9 cellular contexts compared by ENCODE assay signal in genomic region chr4:123477804-123478209, GRCh38.
DNase-seq lines count a peak whose midpoint lies in the region; ATAC-seq and TF ChIP-seq lines count a peak whose summit lies in the region.
"Had no signal": no experiment of that assay in that cellular context is flagged by ENCODE, and none has a peak within 500 bp of the region (broad histone marks: within the 10 kb centered on the region; RNA-seq: fewer than 3 reads in every experiment).

No MANE protein-coding gene starts in this region.

- H3K4me1 ChIP-seq in gastrocnemius medialis = peaks cover 0 to 4% of the 10 kb centered on the region in 2 donors

- no peak overlapping the region for H3K4me3 Mint-ChIP-seq in nephron progenitor cell

- H3K27me3 ChIP-seq in gastrocnemius medialis (no peaks in the 10 kb centered on the region), MG63 (no peaks in the 10 kb centered on the region)

- in situ Hi-C loops in gastrocnemius medialis (cut with MboI; ENCODE audit: low sequenced_read_pairs in 4 of 4) = no loop called here

- no peaks in the 10 kb centered on the region for H3K27me3 Mint-ChIP-seq in nephron progenitor cell (ENCODE audit: low read depth, poor library complexity)

- TF ChIP-seq POLR2A in gastrocnemius medialis (IDR thresholded peaks at IDR 0.05) = no peak

- peaks cover 43% of the 10 kb centered on the region for H3K4me1 Mint-ChIP-seq in nephron progenitor cell

- peak overlapping the region in 1 of 2 donors; percentile 36 for H3K27ac Mint-ChIP-seq in activated naive CD4-positive, alpha-beta T cell treated with anti-CD3 and anti-CD28 coated beads, Interleukin-2, amount 50 U/mL, for 72 hours
- peak overlapping the region; percentile 77 for H3K27ac Mint-ChIP-seq in nephron progenitor cell

- peak; percentile 12 for DNase-seq in NCI-H146 treated with DMSO at 0.1 percent for 48 hours (lab: John Stamatoyannopoulos, UW; ENCODE audit: unreplicated experiment)
- peak; percentile 22 to 71 for DNase-seq in activated naive CD4-positive, alpha-beta T cell treated with anti-CD3 and anti-CD28 coated beads, Interleukin-2, amount 50 U/mL, for 72 hours (ENCODE audit: low spot score in 2 of 2)
- no peak for DNase-seq in nephron progenitor cell
- DNase-seq in gastrocnemius medialis = no peak
- DNase-seq in NCI-H526 (lab: John Stamatoyannopoulos, UW) = no peak
- no peak for DNase-seq in MG63
- DNase-seq in SKM-1 (lab: John Stamatoyannopoulos, UW; ENCODE audit: unreplicated experiment) = no peak

- H3K9me3 ChIP-seq in gastrocnemius medialis (no peaks in the 10 kb centered on the region), MG63 (no peaks in the 10 kb centered on the region)

- H3K4me3 ChIP-seq in gastrocnemius medialis = no peak overlapping the region
- H3K4me3 ChIP-seq in MG63 = no peak overlapping the region

- intact Hi-C loops in gastrocnemius medialis (cut with DNase I; ENCODE audit: low total_unique reads) = no loop called here

- peaks cover 3 to 4% of the 10 kb centered on the region in 2 donors for H3K9me3 Mint-ChIP-seq in activated naive CD4-positive, alpha-beta T cell treated with anti-CD3 and anti-CD28 coated beads, Interleukin-2, amount 50 U/mL, for 72 hours
- no peaks in the 10 kb centered on the region for H3K9me3 Mint-ChIP-seq in nephron progenitor cell

- ATAC-seq in GM19043 (IDR thresholded peaks at IDR 0.05; ENCODE audit: low read depth, unreplicated experiment) (peak; percentile 59), gastrocnemius medialis (no peak)
- ATAC-seq in activated naive CD4-positive, alpha-beta T cell treated with anti-CD3 and anti-CD28 coated beads, Interleukin-2, amount 50 U/mL, for 72 hours = peak; percentile 91 to 95

- no peak overlapping the region for H3K27ac ChIP-seq in gastrocnemius medialis
- H3K27ac ChIP-seq: KMS-11 had no signal

- H3K36me3 Mint-ChIP-seq in activated naive CD4-positive, alpha-beta T cell treated with anti-CD3 and anti-CD28 coated beads, Interleukin-2, amount 50 U/mL, for 72 hours = no peaks in the 10 kb centered on the region
- no peaks in the 10 kb centered on the region for H3K36me3 Mint-ChIP-seq in nephron progenitor cell (ENCODE audit: low read depth)

- no peaks in the 10 kb centered on the region for H3K36me3 ChIP-seq in gastrocnemius medialis
- no peaks in the 10 kb centered on the region for H3K36me3 ChIP-seq in MG63

- TF ChIP-seq CTCF in nephron progenitor cell (IDR thresholded peaks at IDR 0.05) = no peak
- TF ChIP-seq CTCF in gastrocnemius medialis (IDR thresholded peaks at IDR 0.05 in 4 of 5, conservative IDR thresholded peaks at IDR 0.05 in 1 of 5) = no peak

Comparison
In these comparisons a context has a peak if more than half of its experiments do, and no peak if none do; other contexts are left out.
1. ATAC-seq: peak in GM19043 (single experiment) and activated naive CD4-positive, alpha-beta T cell treated with anti-CD3 and anti-CD28 coated beads, Interleukin-2, amount 50 U/mL, for 72 hours (2 of 2); none in gastrocnemius medialis (0 of 2).
2. DNase-seq: peak in NCI-H146 treated with DMSO at 0.1 percent for 48 hours (single experiment) and activated naive CD4-positive, alpha-beta T cell treated with anti-CD3 and anti-CD28 coated beads, Interleukin-2, amount 50 U/mL, for 72 hours (2 of 2); none in nephron progenitor cell (single experiment), gastrocnemius medialis (0 of 2), NCI-H526 (0 of 2), MG63 (single experiment) and SKM-1 (single experiment).